ENCODE assay signal across 9 cellular contexts in genomic region chr16:56520251-56520577, GRCh38. TPM values are rescaled to one million over a fixed set of nuclear protein-coding genes. Genes with fewer than 3 reads are reported as not detected.
A peak's percentile ranks its signal among the peaks of the same experiment; 100 is the strongest.
DNase-seq lines count a peak whose midpoint lies in the region; ATAC-seq, FAIRE-seq and TF ChIP-seq lines count a peak whose summit lies in the region.
"Had no signal": no experiment of that assay in that cellular context is flagged by ENCODE, and none has a peak within 500 bp of the region (broad histone marks: within the 10 kb centered on the region; RNA-seq: fewer than 3 reads in every experiment).

No MANE protein-coding gene starts in this region.

- no peak for ATAC-seq in thoracic aorta (ENCODE audit: insufficient number of reproducible peaks, low FRiP score, low read depth)
- no peak for ATAC-seq in HG03469 (IDR thresholded peaks at IDR 0.05; ENCODE audit: unreplicated experiment)

- TF ChIP-seq CTCF in thoracic aorta (IDR thresholded peaks at IDR 0.05) = no peak

- H3K4me3 ChIP-seq in adipocyte (ENCODE audit: low read length) (peak overlapping the region; percentile 95), thoracic aorta (peak overlapping the region; percentile 78)

- H3K27ac ChIP-seq in layer of hippocampus (ENCODE audit: low read depth, low read length) = peak overlapping the region; percentile 99
- peak overlapping the region in 1 of 2 donors; percentile 66 for H3K27ac ChIP-seq in thoracic aorta

- H3K36me3 ChIP-seq in adipocyte (ENCODE audit: control insufficient read depth, insufficient read depth, low read length, severe bottlenecking) (no peaks in the 10 kb centered on the region), thoracic aorta (no peaks in the 10 kb centered on the region)

- peaks cover 44% of the 10 kb centered on the region for H3K4me1 Mint-ChIP-seq in activated T-cell treated with anti-CD3 and anti-CD28 coated beads, Interleukin-2, amount 50 U/mL, for 24 hours (ENCODE audit: low read depth)

- H3K4me3 Mint-ChIP-seq in activated T-cell treated with anti-CD3 and anti-CD28 coated beads, Interleukin-2, amount 50 U/mL, for 24 hours = peak overlapping the region; percentile 87

- H3K27ac Mint-ChIP-seq in activated T-cell treated with anti-CD3 and anti-CD28 coated beads, Interleukin-2, amount 50 U/mL, for 24 hours = peak overlapping the region; percentile 85

- H3K27me3 ChIP-seq in adipocyte (replicated peaks; ENCODE audit: control insufficient read depth, insufficient read depth, low read length) = no peaks in the 10 kb centered on the region
- H3K27me3 ChIP-seq in layer of hippocampus (ENCODE audit: control insufficient read depth, insufficient read depth, low read length) = no peaks in the 10 kb centered on the region
- no peaks in the 10 kb centered on the region for H3K27me3 ChIP-seq in thoracic aorta (replicated peaks; ENCODE audit: insufficient read depth)

- peaks cover 3% of the 10 kb centered on the region for H3K36me3 Mint-ChIP-seq in activated T-cell treated with anti-CD3 and anti-CD28 coated beads, Interleukin-2, amount 50 U/mL, for 24 hours (ENCODE audit: low read depth)

- DNase-seq in activated T-cell treated with anti-CD3 and anti-CD28 coated beads, Interleukin-2, amount 50 U/mL, for 24 hours = no peak
- DNase-seq in activated T-cell treated with anti-CD3 and anti-CD28 coated beads for 4 hours = no peak
- DNase-seq in adipocyte (ENCODE audit: low read depth) = no peak
- DNase-seq in thoracic aorta (ENCODE audit: low spot score) = no peak
- DNase-seq in NCI-H2196 (lab: John Stamatoyannopoulos, UW; ENCODE audit: unreplicated experiment) = no peak
- no peak for DNase-seq in urothelium cell line (ENCODE audit: low spot score)

- FAIRE-seq in urothelium cell line (lab: Jason Lieb, UNC) = no peak

- H3K9ac ChIP-seq in adipocyte (ENCODE audit: low read length) = peak overlapping the region; percentile 93

- peaks cover 18% of the 10 kb centered on the region for H3K4me1 ChIP-seq in adipocyte (ENCODE audit: control insufficient read depth, insufficient read depth, low read length)
- peaks cover 23 to 43% of the 10 kb centered on the region in 2 donors for H3K4me1 ChIP-seq in thoracic aorta (ENCODE audit: control insufficient read depth in 1 of 2, low read depth in 2 of 2)

- H3K9me3 Mint-ChIP-seq in activated T-cell treated with anti-CD3 and anti-CD28 coated beads, Interleukin-2, amount 50 U/mL, for 24 hours = no peaks in the 10 kb centered on the region

- no peaks in the 10 kb centered on the region for H3K27me3 Mint-ChIP-seq in activated T-cell treated with anti-CD3 and anti-CD28 coated beads, Interleukin-2, amount 50 U/mL, for 24 hours

- no peaks in the 10 kb centered on the region for H3K9me3 ChIP-seq in adipocyte (ENCODE audit: control insufficient read depth, low read length)
- no peaks in the 10 kb centered on the region for H3K9me3 ChIP-seq in thoracic aorta

RNA-seq across cellular contexts. Expression of gene BBS2, which starts 0.4 kb away (rescaled TPM):
- total RNA-seq in thoracic aorta = 10 to 100 TPM; 33.3 to 39.3 TPM

RNA-seq across cellular contexts. Expression of gene MT4, which starts 44.7 kb away (rescaled TPM):
- not detected for total RNA-seq in thoracic aorta
- total RNA-seq: HT-29 had no signal
